33 cellular contexts compared by ENCODE assay signal in genomic region chr2:155675920-155676319, GRCh38.
"Had no signal": no experiment of that assay in that cellular context is flagged by ENCODE, and none has a peak within 500 bp of the region (broad histone marks: within the 10 kb centered on the region; RNA-seq: fewer than 3 reads in every experiment).

No MANE protein-coding gene starts in this region.

- H3K27me3 ChIP-seq: ascending aorta, body of pancreas, brain microvascular endothelial cell, breast epithelium, cardiac muscle cell had no signal

- DNase-seq: activated effector memory CD4-positive, alpha-beta T cell treated with anti-CD3 and anti-CD28 coated beads, Interleukin-2, amount 50 U/mL, for 16 hours; activated effector memory CD4-positive, alpha-beta T cell treated with Interleukin-2 at 50 U/mL for 16 hours; activated gamma-delta T cell; activated gamma-delta T cell treated with Interleukin-2 at 50 U/mL for 16 hours; activated naive CD4-positive, alpha-beta T cell; activated naive CD4-positive, alpha-beta T cell treated with anti-CD3 and anti-CD28 coated beads for 36 hours; activated naive CD4-positive, alpha-beta T cell treated with anti-CD3 and anti-CD28 coated beads, Interleukin-2, amount 10 ng/mL, durations not matched to agents 7 days and 5 days; activated naive CD4-positive, alpha-beta T cell treated with anti-CD3 and anti-CD28 coated beads, Interleukin-2, amount 50 U/mL, for 16 hours; activated naive CD4-positive, alpha-beta T cell treated with Interleukin-2 at 50 U/mL for 16 hours; activated naive CD8-positive, alpha-beta T cell treated with anti-CD3 and anti-CD28 coated beads for 36 hours; activated naive CD8-positive, alpha-beta T cell treated with anti-CD3 and anti-CD28 coated beads, Interleukin-2, amount 10 ng/mL, durations not matched to agents 7 days and 5 days; activated naive CD8-positive, alpha-beta T cell treated with anti-CD3 and anti-CD28 coated beads, Interleukin-2, amount 50 U/mL, for 24 hours; activated T-cell treated with anti-CD3 and anti-CD28 coated beads, Interleukin-2, amount 50 U/mL, for 1 hour; activated T-cell treated with anti-CD3 and anti-CD28 coated beads, Interleukin-2, amount 50 U/mL, for 24 hours; activated T-cell treated with anti-CD3 and anti-CD28 coated beads, Interleukin-2, amount 50 U/mL, for 4 hours; activated T-cell treated with anti-CD3 and anti-CD28 coated beads, Interleukin-2, amount 50 U/mL, for 48 hours; activated T-cell treated with anti-CD3 and anti-CD28 coated beads, Interleukin-2, amount 50 U/mL, for 72 hours; amniotic stem cell; amygdala; anterior cingulate cortex; aorta; body of pancreas; brain microvascular endothelial cell; caudate nucleus; central memory CD4-positive, alpha-beta T cell; cerebellar nuclear complex had no signal

- H3K4me1 ChIP-seq: ascending aorta, body of pancreas, breast epithelium had no signal

- H3K36me3 ChIP-seq: ascending aorta, brain microvascular endothelial cell, breast epithelium, cardiac muscle cell had no signal

- H3K4me3 ChIP-seq: ascending aorta, body of pancreas, breast epithelium, cardiac muscle cell had no signal

- FAIRE-seq: astrocyte, bronchial epithelial cell had no signal

- H3K27ac ChIP-seq: ascending aorta, body of pancreas, brain microvascular endothelial cell, breast epithelium, cardiac muscle cell had no signal

- H3K9me3 ChIP-seq: ascending aorta, body of pancreas had no signal

- ATAC-seq: activated naive CD4-positive, alpha-beta T cell treated with anti-CD3 and anti-CD28 coated beads, Interleukin-2, amount 50 U/mL, for 72 hours; activated naive CD8-positive, alpha-beta T cell treated with anti-CD3 and anti-CD28 coated beads, Interleukin-2, amount 50 U/mL, for 24 hours; activated T-cell treated with anti-CD3 and anti-CD28 coated beads, Interleukin-2, amount 50 U/mL, for 4 hours; activated T-cell treated with anti-CD3 and anti-CD28 coated beads, Interleukin-2, amount 50 U/mL, for 72 hours; activated T-helper 17 cell treated with anti-CD3 and anti-CD28 coated beads, Interleukin-2, amount 50 U/mL, for 72 hours; body of pancreas had no signal
